In genomic region chr5:145903113-145903512, GRCh38 we compare ENCODE assay signal across 13 cellular contexts. TPM values are rescaled to one million over a fixed set of nuclear protein-coding genes. Genes with fewer than 3 reads are reported as not detected.
DNase-seq lines count a peak whose midpoint lies in the region; ATAC-seq and TF ChIP-seq lines count a peak whose summit lies in the region.
"Had no signal": no experiment of that assay in that cellular context is flagged by ENCODE, and none has a peak within 500 bp of the region (broad histone marks: within the 10 kb centered on the region; RNA-seq: fewer than 3 reads in every experiment).

No MANE protein-coding gene starts in this region.

- TF ChIP-seq POLR2A in lower leg skin (IDR thresholded peaks at IDR 0.05), result no peak

- no peaks in the 10 kb centered on the region for H3K27me3 ChIP-seq in mammary epithelial cell (ENCODE audit: insufficient read depth, low read length)

- no peaks in the 10 kb centered on the region for H3K36me3 Mint-ChIP-seq in type B pancreatic cell

- no peak overlapping the region for H2AFZ ChIP-seq in mammary epithelial cell (ENCODE audit: low read depth, low read length)

- H4K20me1 ChIP-seq in mammary epithelial cell (ENCODE audit: insufficient read depth, low read length), result no peaks in the 10 kb centered on the region

- H3K4me3 Mint-ChIP-seq in type B pancreatic cell, result no peak overlapping the region
- H3K4me3 Mint-ChIP-seq: activated T-helper 1 cell treated with anti-CD3 and anti-CD28 coated beads, Interleukin-12 subunit alpha, Interleukin-12 subunit beta, Interleukin-2, Interleukin-4 antibody, amounts not matched to agents 30 ng/mL and 10 ng/mL and 1 ng/mL, durations not matched to agents 14 hours and 24 hours and 36 hours; effector memory CD8-positive, alpha-beta T cell; T-helper 1 cell treated with Interleukin-12 subunit alpha and Interleukin-12 subunit beta and Interleukin-4 antibody, amounts not matched to agents 30 μg/mL and 1 μg/mL, for 36 hours had no signal

- in situ Hi-C loops in mammary epithelial cell (cut with MboI; ENCODE audit: low sequenced_read_pairs in 2 of 2), result no loop called here

- no peaks in the 10 kb centered on the region for H3K9me3 ChIP-seq in mammary epithelial cell (replicated peaks; ENCODE audit: insufficient read depth, low read length)

- no TSS peak for BruUV-seq in mammary epithelial cell (replicated peaks; lab: Mats Ljungman, UMichigan)

- CTCF ChIA-PET in mammary epithelial cell (lab: Charles Lee; ENCODE audit: low non-redundant PET), result no interaction called here

- no peak overlapping the region for H3K9ac ChIP-seq in mammary epithelial cell (ENCODE audit: insufficient read depth, low read length)

- DNase-seq in SKM-1 treated with dmso at 0.1 percent for 144 hours (lab: John Stamatoyannopoulos, UW; ENCODE audit: unreplicated experiment) (peak; percentile 25), SKM-1 (lab: John Stamatoyannopoulos, UW; ENCODE audit: unreplicated experiment) (no peak), HT1080 (ENCODE audit: low read depth) (peak; percentile 11), mammary epithelial cell (no peak), type B pancreatic cell (ENCODE audit: extremely low spot score, unreplicated experiment) (no peak), LoVo (ENCODE audit: low spot score) (no peak), lower leg skin (ENCODE audit: low spot score in 2 of 2) (no peak)
- DNase-seq: effector memory CD8-positive, alpha-beta T cell; NCI-H2107; retina had no signal

- ATAC-seq in HG03432 (IDR thresholded peaks at IDR 0.05; ENCODE audit: unreplicated experiment), result no peak
- ATAC-seq: effector memory CD8-positive, alpha-beta T cell had no signal

- no peak overlapping the region for H3K27ac ChIP-seq in mammary epithelial cell (ENCODE audit: insufficient read depth, low read depth, low read length)

- no peak overlapping the region for H3K4me3 ChIP-seq in mammary epithelial cell (replicated peaks in 1 of 3; ENCODE audit: insufficient read depth in 1 of 3, low read depth in 2 of 3, low read length in 3 of 3)
- no peak overlapping the region for H3K4me3 ChIP-seq in lower leg skin (ENCODE audit: low read depth, poor library complexity, severe bottlenecking)

- H3K27me3 Mint-ChIP-seq in type B pancreatic cell, result peaks cover 6% of the 10 kb centered on the region

- no peak overlapping the region for H3K27ac Mint-ChIP-seq in type B pancreatic cell
- H3K27ac Mint-ChIP-seq: activated T-helper 1 cell treated with anti-CD3 and anti-CD28 coated beads, Interleukin-12 subunit alpha, Interleukin-12 subunit beta, Interleukin-2, Interleukin-4 antibody, amounts not matched to agents 30 ng/mL and 10 ng/mL and 1 ng/mL, durations not matched to agents 14 hours and 24 hours and 36 hours; effector memory CD8-positive, alpha-beta T cell; T-helper 1 cell treated with Interleukin-12 subunit alpha and Interleukin-12 subunit beta and Interleukin-4 antibody, amounts not matched to agents 30 μg/mL and 1 μg/mL, for 36 hours had no signal

- no peaks in the 10 kb centered on the region for H3K79me2 ChIP-seq in mammary epithelial cell (ENCODE audit: insufficient read depth, low read length)

- H3K36me3 ChIP-seq in mammary epithelial cell (ENCODE audit: insufficient read depth, low read length), result no peaks in the 10 kb centered on the region

- WGBS in mammary epithelial cell (ENCODE audit: low coverage, missing lambda C conversion rate), result 95% methylated on average over 3 of the region's 3 CpGs
- 80 to 86% methylated on average over 3 of the region's 3 CpGs for WGBS in lower leg skin, 2 donors

- dilution Hi-C loops in mammary epithelial cell (cut with HindIII; ENCODE audit: low sequenced_read_pairs), result no loop called here

- no peak overlapping the region for H3K4me2 ChIP-seq in mammary epithelial cell (ENCODE audit: insufficient read depth, low read depth, low read length)

- intact Hi-C loops in mammary epithelial cell (cut with micrococcal nuclease), result no loop called here
- intact Hi-C loops in lower leg skin (cut with DNase I; ENCODE audit: low total_unique reads), result loop anchor here (10.0 kb wide), 1 partner anchor 152 kb away; no protein-coding TSS in a partner anchor

- H3K4me1 Mint-ChIP-seq in type B pancreatic cell (ENCODE audit: unreplicated experiment), result no peaks in the 10 kb centered on the region

- no peaks in the 10 kb centered on the region for H3K4me1 ChIP-seq in mammary epithelial cell (ENCODE audit: insufficient read depth, low read length)

- H3K9me3 Mint-ChIP-seq in type B pancreatic cell, result peaks cover 8% of the 10 kb centered on the region
- H3K9me3 Mint-ChIP-seq: activated T-helper 1 cell treated with anti-CD3 and anti-CD28 coated beads, Interleukin-12 subunit alpha, Interleukin-12 subunit beta, Interleukin-2, Interleukin-4 antibody, amounts not matched to agents 30 ng/mL and 10 ng/mL and 1 ng/mL, durations not matched to agents 14 hours and 24 hours and 36 hours had no signal

- peak; percentile 41 to 44 for TF ChIP-seq CTCF in mammary epithelial cell (conservative IDR thresholded peaks at IDR 0.05 in 1 of 2, IDR thresholded peaks at IDR 0.05 in 1 of 2; ENCODE audit: extremely low read depth in 1 of 2, insufficient read depth in 1 of 2, low read depth in 1 of 2, low read length in 2 of 2)
- peak; percentile 57 for TF ChIP-seq CTCF in type B pancreatic cell (conservative IDR thresholded peaks at IDR 0.05)
- no peak for TF ChIP-seq CTCF in lower leg skin (IDR thresholded peaks at IDR 0.05)

RNA-seq across cellular contexts. Expression of gene GRXCR2, which starts 30.3 kb away (rescaled TPM):
- not detected in 2 replicates for total RNA-seq in HT1080 (2014; rRNA removed; shearing (Covaris generic))
- not detected in 2 replicates for polyA plus RNA-seq in HT1080 (2015; cell fraction: cytosol; rRNA removed)
- not detected in 2 replicates for polyA plus RNA-seq in HT1080 (2015; cell fraction: nucleus; rRNA removed)
- not detected for total RNA-seq in mammary epithelial cell
- not detected for polyA plus RNA-seq in mammary epithelial cell
- not detected for polyA minus RNA-seq in mammary epithelial cell
- 0.24 TPM in 1 of 2 replicates, not detected in the other for total RNA-seq in type B pancreatic cell (ENCODE audit: low replicate concordance)
- under 1 TPM in 3 of 4 donors, not detected in 1; 0.46 to 0.69 (median 0.65) TPM for total RNA-seq in lower leg skin
- total RNA-seq: activated T-helper 1 cell treated with anti-CD3 and anti-CD28 coated beads, Interleukin-12 subunit alpha, Interleukin-12 subunit beta, Interleukin-2, Interleukin-4 antibody, amounts not matched to agents 30 ng/mL and 10 ng/mL and 1 ng/mL, durations not matched to agents 14 hours and 24 hours and 36 hours had no signal

RNA-seq across cellular contexts. Expression of gene SH3RF2, which starts 33.3 kb away (rescaled TPM):
- total RNA-seq in HT1080 (2014; rRNA removed; shearing (Covaris generic)), result 16.0 and 18.9 TPM in 2 replicates
- 9.4 and 10.1 TPM in 2 replicates for polyA plus RNA-seq in HT1080 (2015; cell fraction: cytosol; rRNA removed)
- polyA plus RNA-seq in HT1080 (2015; cell fraction: nucleus; rRNA removed), result 25.6 and 35.8 TPM in 2 replicates
- total RNA-seq in mammary epithelial cell, result 10 to 100 TPM; 57.3 to 76.1 TPM
- polyA plus RNA-seq in mammary epithelial cell, result 27.3 TPM
- polyA minus RNA-seq in mammary epithelial cell, result 44.5 TPM
- 11.2 and 20.8 TPM in 2 replicates for total RNA-seq in type B pancreatic cell (ENCODE audit: low replicate concordance)
- total RNA-seq in lower leg skin, result 100 to 1,000 TPM; 109 to 169 (median 121) TPM

Comparison
In these comparisons a context has a peak if more than half of its experiments do, and no peak if none do; other contexts are left out.
1. DNase-seq: peak in SKM-1 treated with dmso at 0.1 percent for 144 hours (single experiment) and HT1080 (single experiment); none in SKM-1 (single experiment), mammary epithelial cell (single experiment), type B pancreatic cell (single experiment), LoVo (single experiment) and lower leg skin (0 of 2).
2. CTCF ChIP-seq: peak in mammary epithelial cell (2 of 2) and type B pancreatic cell (single experiment); none in lower leg skin (0 of 3).